ENCODE assay signal across 14 cellular contexts in the genomic region with DNA sequence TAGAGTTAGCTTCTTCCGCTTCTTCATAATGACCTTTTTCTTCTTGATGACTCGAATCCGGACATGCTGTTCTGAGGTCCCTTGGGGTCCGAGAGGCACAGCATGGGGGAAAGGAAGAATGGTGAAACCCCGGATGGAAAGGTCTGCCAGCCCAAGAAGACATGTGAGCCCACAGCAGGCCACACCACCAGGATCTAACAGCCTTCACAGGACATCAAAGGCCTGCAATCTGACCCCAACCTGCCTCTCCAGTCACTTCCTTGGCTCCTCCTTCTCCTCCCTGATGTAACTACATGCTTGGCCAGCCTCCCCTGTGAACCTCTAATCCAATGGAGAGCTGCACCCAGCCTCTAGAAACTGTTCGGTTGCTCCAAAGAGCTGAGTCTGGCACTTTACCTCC. TPM values are rescaled to one million over a fixed set of nuclear protein-coding genes. Genes with fewer than 3 reads are reported as not detected.
DNase-seq lines count a peak whose midpoint lies in the region; ATAC-seq, FAIRE-seq and TF ChIP-seq lines count a peak whose summit lies in the region.
"Had no signal": no experiment of that assay in that cellular context is flagged by ENCODE, and none has a peak within 500 bp of the region (broad histone marks: within the 10 kb centered on the region; RNA-seq: fewer than 3 reads in every experiment).

No MANE protein-coding gene starts in this region.

- H3K4me3 Mint-ChIP-seq in CD4-positive, alpha-beta T cell, result peak overlapping the region; percentile 88
- peak overlapping the region; percentile 85 for H3K4me3 Mint-ChIP-seq in activated T-helper 17 cell treated with anti-CD3 and anti-CD28 coated beads, Interleukin-2, amount 50 U/mL, for 72 hours

- WGBS in mesendoderm (ENCODE audit: extremely low coverage, insufficient coverage, low lambda C conversion rate), result no CpG with 5 or more reads among the region's 6 CpGs

- H3K9me3 ChIP-seq in CD4-positive, alpha-beta T cell (ENCODE audit: control insufficient read depth, low read length), result no peaks in the 10 kb centered on the region

- H3K4me2 ChIP-seq in mesendoderm (ENCODE audit: low read length), result no peak overlapping the region

- H3K4me1 ChIP-seq in mesendoderm (ENCODE audit: control insufficient read depth, low read depth, low read length), result peaks cover 4% of the 10 kb centered on the region

- H3K36me3 ChIP-seq in mesendoderm (ENCODE audit: control insufficient read depth, insufficient read depth, low read length), result peaks cover 13% of the 10 kb centered on the region

- POLR2A ChIA-PET in CD4-positive, alpha-beta T cell (lab: Charles Lee), result no interaction called here

- H2BK120ac ChIP-seq in mesendoderm (ENCODE audit: low read depth, low read length), result no peak overlapping the region

- H3K79me2 ChIP-seq in mesendoderm (ENCODE audit: control insufficient read depth, insufficient read depth, low read length), result no peaks in the 10 kb centered on the region

- intact Hi-C loops in CD4-positive, alpha-beta T cell (cut with DNase I, micrococcal nuclease), result no loop called here

- H4K8ac ChIP-seq in mesendoderm (ENCODE audit: low read depth, low read length), result no peak overlapping the region

- FAIRE-seq in H54 (lab: Jason Lieb, UNC), result no peak
- FAIRE-seq: endometrium had no signal

- TF ChIP-seq POLR2A in H54 (IDR thresholded peaks at IDR 0.05; ENCODE audit: low read depth, low read length), result no peak

- peaks cover 25% of the 10 kb centered on the region for H3K4me1 Mint-ChIP-seq in CD4-positive, alpha-beta T cell (ENCODE audit: low read depth)
- peaks cover 21% of the 10 kb centered on the region for H3K4me1 Mint-ChIP-seq in activated T-helper 17 cell treated with anti-CD3 and anti-CD28 coated beads, Interleukin-2, amount 50 U/mL, for 72 hours

- no peak overlapping the region for H3K4me3 ChIP-seq in mesendoderm (ENCODE audit: low read length)

- peaks cover 48% of the 10 kb centered on the region for H3K27me3 ChIP-seq in CD4-positive, alpha-beta T cell (ENCODE audit: control insufficient read depth, insufficient read depth, low read length)
- H3K27me3 ChIP-seq in mesendoderm (ENCODE audit: insufficient read depth, low read length, poor library complexity), result peaks cover 17% of the 10 kb centered on the region

- H3K4ac ChIP-seq in mesendoderm (ENCODE audit: low read depth, low read length), result no peak overlapping the region

- H3K9me3 Mint-ChIP-seq in CD4-positive, alpha-beta T cell, result no peaks in the 10 kb centered on the region
- H3K9me3 Mint-ChIP-seq in activated T-helper 17 cell treated with anti-CD3 and anti-CD28 coated beads, Interleukin-2, amount 50 U/mL, for 72 hours, result no peaks in the 10 kb centered on the region

- H3K27ac ChIP-seq in CD4-positive, alpha-beta T cell (ENCODE audit: low read depth, low read length), result no peak overlapping the region
- H3K27ac ChIP-seq in mesendoderm (ENCODE audit: low read depth, low read length), result no peak overlapping the region

- no peaks in the 10 kb centered on the region for H3K79me1 ChIP-seq in mesendoderm (ENCODE audit: low read length)

- peak overlapping the region; percentile 75 for H3K9ac ChIP-seq in mesendoderm (ENCODE audit: low read length)

- H4K5ac ChIP-seq in mesendoderm (ENCODE audit: low read length), result no peak overlapping the region

- TF ChIP-seq CTCF in CD4-positive, alpha-beta T cell (IDR thresholded peaks at IDR 0.05), result no peak

- CTCF ChIA-PET in CD4-positive, alpha-beta T cell (lab: Charles Lee), result no interaction called here

- H3K23ac ChIP-seq in mesendoderm (ENCODE audit: low read length), result no peak overlapping the region

- H3K27ac Mint-ChIP-seq in CD4-positive, alpha-beta T cell, result no peak overlapping the region
- H3K27ac Mint-ChIP-seq in activated T-helper 17 cell treated with anti-CD3 and anti-CD28 coated beads, Interleukin-2, amount 50 U/mL, for 72 hours, result no peak overlapping the region

- no peak for ATAC-seq in CD4-positive, alpha-beta T cell (ENCODE audit: poor library complexity)
- ATAC-seq in activated T-helper 17 cell treated with anti-CD3 and anti-CD28 coated beads, Interleukin-2, amount 50 U/mL, for 72 hours (replicated peaks), result no peak
- ATAC-seq in HG03095 (IDR thresholded peaks at IDR 0.05; ENCODE audit: unreplicated experiment) (no peak), GM19455 (IDR thresholded peaks at IDR 0.05; ENCODE audit: unreplicated experiment) (no peak)

- DNase-seq in CD4-positive, alpha-beta T cell, result no peak
- peak; percentile 49 for DNase-seq in H54 (ENCODE audit: insufficient read length, low spot score)
- peak; percentile 84 for DNase-seq in mesendoderm
- DNase-seq in activated effector memory CD4-positive, alpha-beta T cell treated with anti-CD3 and anti-CD28 coated beads, Interleukin-2, amount 50 U/mL, for 16 hours, result no peak
- DNase-seq in activated gamma-delta T cell (lab: John Stamatoyannopoulos, UW), result no peak
- DNase-seq: activated naive CD4-positive, alpha-beta T cell treated with anti-CD3 and anti-CD28 coated beads, Interleukin-2, amount 50 U/mL, for 16 hours; DMS153; NCI-H1417 treated with DMSO at 0.1 percent for 48 hours had no signal

- peaks cover 79% of the 10 kb centered on the region for H3K27me3 Mint-ChIP-seq in CD4-positive, alpha-beta T cell
- H3K27me3 Mint-ChIP-seq in activated T-helper 17 cell treated with anti-CD3 and anti-CD28 coated beads, Interleukin-2, amount 50 U/mL, for 72 hours, result peaks cover 46% of the 10 kb centered on the region

- peak overlapping the region; percentile 97 for H3K56ac ChIP-seq in mesendoderm (ENCODE audit: low read length)

- H2BK15ac ChIP-seq in mesendoderm (replicated peaks; ENCODE audit: low read depth), result no peak overlapping the region

- H3K36me3 Mint-ChIP-seq in CD4-positive, alpha-beta T cell (ENCODE audit: low read depth), result no peaks in the 10 kb centered on the region
- H3K36me3 Mint-ChIP-seq in activated T-helper 17 cell treated with anti-CD3 and anti-CD28 coated beads, Interleukin-2, amount 50 U/mL, for 72 hours (ENCODE audit: low read depth), result no peaks in the 10 kb centered on the region

- H3K18ac ChIP-seq in mesendoderm (ENCODE audit: low read length), result no peak overlapping the region

- no peak overlapping the region for H2AK5ac ChIP-seq in mesendoderm (ENCODE audit: low read length)

- H2BK5ac ChIP-seq in mesendoderm (ENCODE audit: low read length), result no peak overlapping the region

RNA-seq across cellular contexts. Expression of a gene that starts 1.6 kb away (rescaled TPM):
- total RNA-seq in CD4-positive, alpha-beta T cell, result not detected
- total RNA-seq in activated T-helper 17 cell treated with anti-CD3 and anti-CD28 coated beads, Interleukin-2, amount 50 U/mL, for 72 hours, result under 1 TPM; 0.63 to 0.69 TPM
- 19.2 TPM for polyA plus RNA-seq in mesendoderm (2013, experiment 1 of 2)
- 19.6 TPM for polyA plus RNA-seq in mesendoderm (2013, experiment 2 of 2)
- total RNA-seq: OCI-LY7 had no signal

RNA-seq across cellular contexts. Expression of a gene that starts 16.0 kb away (rescaled TPM):
- not detected for total RNA-seq in CD4-positive, alpha-beta T cell
- not detected for total RNA-seq in activated T-helper 17 cell treated with anti-CD3 and anti-CD28 coated beads, Interleukin-2, amount 50 U/mL, for 72 hours
- polyA plus RNA-seq in mesendoderm (2013, experiment 1 of 2), result not detected
- not detected for polyA plus RNA-seq in mesendoderm (2013, experiment 2 of 2)
- total RNA-seq: OCI-LY7 had no signal

RNA-seq across cellular contexts. Expression of a gene that starts 17.4 kb away (rescaled TPM):
- not detected for total RNA-seq in CD4-positive, alpha-beta T cell
- total RNA-seq in activated T-helper 17 cell treated with anti-CD3 and anti-CD28 coated beads, Interleukin-2, amount 50 U/mL, for 72 hours, result not detected
- not detected for polyA plus RNA-seq in mesendoderm (2013, experiment 1 of 2)
- not detected for polyA plus RNA-seq in mesendoderm (2013, experiment 2 of 2)
- total RNA-seq: OCI-LY7, omental fat pad had no signal

RNA-seq across cellular contexts. Expression of a gene that starts 41.6 kb away (rescaled TPM):
- total RNA-seq in CD4-positive, alpha-beta T cell, result 10 to 100 TPM; 69.2 to 69.7 TPM
- total RNA-seq in activated T-helper 17 cell treated with anti-CD3 and anti-CD28 coated beads, Interleukin-2, amount 50 U/mL, for 72 hours, result 10 to 100 TPM; 15.0 to 38.5 TPM
- polyA plus RNA-seq in mesendoderm (2013, experiment 1 of 2), result 9.3 TPM
- 9.0 TPM for polyA plus RNA-seq in mesendoderm (2013, experiment 2 of 2)

RNA-seq across cellular contexts. Expression of a gene that starts 41.7 kb away (rescaled TPM):
- 10 to 100 TPM; 38.2 to 40.6 TPM for total RNA-seq in CD4-positive, alpha-beta T cell
- 10 to 100 TPM; 37.2 to 45.4 TPM for total RNA-seq in activated T-helper 17 cell treated with anti-CD3 and anti-CD28 coated beads, Interleukin-2, amount 50 U/mL, for 72 hours
- polyA plus RNA-seq in mesendoderm (2013, experiment 1 of 2), result 8.3 TPM
- 7.6 TPM for polyA plus RNA-seq in mesendoderm (2013, experiment 2 of 2)

Comparison
In these comparisons a context has a peak if more than half of its experiments do, and no peak if none do; other contexts are left out.
1. DNase-seq: peak in H54 (single experiment) and mesendoderm (single experiment); none in CD4-positive, alpha-beta T cell (0 of 10), activated effector memory CD4-positive, alpha-beta T cell treated with anti-CD3 and anti-CD28 coated beads, Interleukin-2, amount 50 U/mL, for 16 hours (single experiment) and activated gamma-delta T cell (single experiment).